In genomic region chr1:222525956-222526355, GRCh38 we compare ENCODE assay signal across 27 cellular contexts. TPM values are rescaled to one million over a fixed set of nuclear protein-coding genes. Genes with fewer than 3 reads are reported as not detected.
"Had no signal": no experiment of that assay in that cellular context is flagged by ENCODE, and none has a peak within 500 bp of the region (broad histone marks: within the 10 kb centered on the region; RNA-seq: fewer than 3 reads in every experiment).

No MANE protein-coding gene starts in this region.

- H3K4me3 ChIP-seq: breast epithelium, heart left ventricle, psoas muscle, smooth muscle cell, suprapubic skin, tibial artery had no signal

- H3K4me3 Mint-ChIP-seq: activated CD4-positive, alpha-beta memory T cell treated with anti-CD3 and anti-CD28 coated beads for 36 hours; activated CD4-positive, alpha-beta T cell treated with anti-CD3 and anti-CD28 coated beads, Interleukin-2, amount 10 ng/mL, durations not matched to agents 24 days and 14 days; activated T-cell treated with anti-CD3 and anti-CD28 coated beads, Interleukin-2, amount 50 U/mL, for 72 hours; mesothelial cell of epicardium; naive B cell; neural crest cell; T-helper 17 cell had no signal

- H3K9ac ChIP-seq: parathyroid adenoma had no signal

- H3K4me2 ChIP-seq: smooth muscle cell had no signal

- DNase-seq: activated CD4-positive, alpha-beta memory T cell treated with anti-CD3 and anti-CD28 coated beads for 36 hours; activated CD4-positive, alpha-beta T cell treated with anti-CD3 and anti-CD28 coated beads, Interleukin-2, amount 10 ng/mL, durations not matched to agents 24 days and 14 days; activated CD4-positive, CD25-positive, alpha-beta regulatory T cell treated with anti-CD3 and anti-CD28 coated beads, Interleukin-2, amount 50 U/mL, for 72 hours; activated naive CD4-positive, alpha-beta T cell; activated T-cell treated with anti-CD3 and anti-CD28 coated beads for 4 hours; activated T-cell treated with anti-CD3 and anti-CD28 coated beads, Interleukin-2, amount 50 U/mL, for 72 hours; central memory CD4-positive, alpha-beta T cell; heart left ventricle; naive B cell; occipital lobe; psoas muscle; stimulated activated CD4-positive, alpha-beta T cell treated with anti-CD3 and anti-CD28 coated beads, Interleukin-1b, Interleukin-23, amount 100 ng/mL, for 48 hours; stimulated activated naive CD4-positive, alpha-beta T cell; T-helper 17 cell; T1000; tibial artery; WERI-Rb-1 had no signal

- H3K27me3 ChIP-seq: breast epithelium, suprapubic skin, tibial artery had no signal

- H3K9me3 Mint-ChIP-seq: activated CD4-positive, alpha-beta T cell treated with anti-CD3 and anti-CD28 coated beads, Interleukin-2, amount 10 ng/mL, durations not matched to agents 24 days and 14 days; neural crest cell had no signal

- H3K27ac Mint-ChIP-seq: activated CD4-positive, alpha-beta memory T cell treated with anti-CD3 and anti-CD28 coated beads for 36 hours; activated CD4-positive, alpha-beta T cell treated with anti-CD3 and anti-CD28 coated beads, Interleukin-2, amount 10 ng/mL, durations not matched to agents 24 days and 14 days; activated naive CD4-positive, alpha-beta T cell treated with anti-CD3 and anti-CD28 coated beads, Interleukin-2, amount 50 U/mL, for 72 hours; activated T-cell treated with anti-CD3 and anti-CD28 coated beads, Interleukin-2, amount 50 U/mL, for 72 hours; mesothelial cell of epicardium; naive B cell; T-helper 17 cell had no signal

- H3K4me1 ChIP-seq: breast epithelium, heart left ventricle, parathyroid adenoma, psoas muscle, suprapubic skin, tibial artery had no signal

- H3K36me3 Mint-ChIP-seq: mesothelial cell of epicardium had no signal

- H3K4me1 Mint-ChIP-seq: activated CD4-positive, alpha-beta T cell treated with anti-CD3 and anti-CD28 coated beads, Interleukin-2, amount 10 ng/mL, durations not matched to agents 24 days and 14 days; neural crest cell; T-helper 17 cell had no signal

- H3K79me2 ChIP-seq: parathyroid adenoma had no signal

- H3K9me3 ChIP-seq: breast epithelium, heart left ventricle, psoas muscle, suprapubic skin, tibial artery had no signal

- H2AFZ ChIP-seq: parathyroid adenoma had no signal

- H3K27ac ChIP-seq: breast epithelium, heart left ventricle, parathyroid adenoma, psoas muscle, suprapubic skin, tibial artery, WERI-Rb-1 had no signal

- ATAC-seq: activated naive CD4-positive, alpha-beta T cell treated with anti-CD3 and anti-CD28 coated beads, Interleukin-2, amount 50 U/mL, for 72 hours; activated T-cell treated with anti-CD3 and anti-CD28 coated beads, Interleukin-2, amount 50 U/mL, for 72 hours; heart left ventricle; psoas muscle; T-helper 17 cell had no signal

- H3K36me3 ChIP-seq: breast epithelium, heart left ventricle, suprapubic skin, tibial artery, WERI-Rb-1 had no signal

RNA-seq across cellular contexts. Expression of gene HHIPL2, which starts 21.9 kb away (rescaled TPM):
- total RNA-seq: activated CD4-positive, alpha-beta memory T cell treated with anti-CD3 and anti-CD28 coated beads for 36 hours; endothelial cell of umbilical vein; fibroblast of villous mesenchyme; lower leg skin; psoas muscle; smooth muscle cell had no signal
